Comparison of ENCODE assay signal across 9 cellular contexts in genomic region chr6:82144007-82144851, GRCh38.
DNase-seq lines count a peak whose midpoint lies in the region; ATAC-seq and TF ChIP-seq lines count a peak whose summit lies in the region.
"Had no signal": no experiment of that assay in that cellular context is flagged by ENCODE, and none has a peak within 500 bp of the region (broad histone marks: within the 10 kb centered on the region; RNA-seq: fewer than 3 reads in every experiment).

No MANE protein-coding gene starts in this region.

- TF ChIP-seq CTCF in kidney epithelial cell (IDR thresholded peaks at IDR 0.05; ENCODE audit: insufficient read depth, low read length, poor library complexity, severe bottlenecking) (no peak), vagina (IDR thresholded peaks at IDR 0.05) (no peak)

- H3K4me3 Mint-ChIP-seq in activated T-helper 17 cell treated with anti-CD3 and anti-CD28 coated beads, Interleukin-2, amount 50 U/mL, for 72 hours = no peak overlapping the region
- H3K4me3 Mint-ChIP-seq: IgD-negative memory B cell had no signal

- no peaks in the 10 kb centered on the region for H3K9me3 Mint-ChIP-seq in activated T-helper 17 cell treated with anti-CD3 and anti-CD28 coated beads, Interleukin-2, amount 50 U/mL, for 72 hours
- H3K9me3 Mint-ChIP-seq: IgD-negative memory B cell had no signal

- peaks cover 17% of the 10 kb centered on the region for H3K4me1 ChIP-seq in vagina

- no peaks in the 10 kb centered on the region for H3K9me3 ChIP-seq in vagina

- H3K27me3 ChIP-seq in kidney epithelial cell (ENCODE audit: control insufficient read depth, insufficient read depth, low read length) (no peaks in the 10 kb centered on the region), vagina (no peaks in the 10 kb centered on the region)

- peak overlapping the region; percentile 60 for H3K27ac ChIP-seq in vagina

- H3K36me3 Mint-ChIP-seq in activated T-helper 17 cell treated with anti-CD3 and anti-CD28 coated beads, Interleukin-2, amount 50 U/mL, for 72 hours (ENCODE audit: low read depth) = no peaks in the 10 kb centered on the region
- H3K36me3 Mint-ChIP-seq: IgD-negative memory B cell had no signal

- H3K27me3 Mint-ChIP-seq in activated T-helper 17 cell treated with anti-CD3 and anti-CD28 coated beads, Interleukin-2, amount 50 U/mL, for 72 hours = no peaks in the 10 kb centered on the region
- H3K27me3 Mint-ChIP-seq: IgD-negative memory B cell had no signal

- in situ Hi-C loops in Caki2 (cut with HindIII; ENCODE audit: low pct_unique_long_range_greater_than_20kb, low sequenced_read_pairs) = no loop called here

- no peaks in the 10 kb centered on the region for H3K36me3 ChIP-seq in kidney epithelial cell (ENCODE audit: control insufficient read depth, insufficient read depth, low read length)
- H3K36me3 ChIP-seq in vagina = no peaks in the 10 kb centered on the region

- ATAC-seq in GM21360 (IDR thresholded peaks at IDR 0.05; ENCODE audit: unreplicated experiment) = peak; percentile 55
- peak; percentile 75 for ATAC-seq in HG03457 (IDR thresholded peaks at IDR 0.05; ENCODE audit: unreplicated experiment)
- ATAC-seq in activated T-helper 17 cell treated with anti-CD3 and anti-CD28 coated beads, Interleukin-2, amount 50 U/mL, for 72 hours (replicated peaks) = peak; percentile 86

- intact Hi-C loops in vagina (cut with DNase I) = no loop called here

- TF ChIP-seq POLR2A in vagina (IDR thresholded peaks at IDR 0.05) = no peak

- H3K27ac Mint-ChIP-seq in activated T-helper 17 cell treated with anti-CD3 and anti-CD28 coated beads, Interleukin-2, amount 50 U/mL, for 72 hours = no peak overlapping the region
- H3K27ac Mint-ChIP-seq: IgD-negative memory B cell had no signal

- peaks cover 4% of the 10 kb centered on the region for H3K4me1 Mint-ChIP-seq in activated T-helper 17 cell treated with anti-CD3 and anti-CD28 coated beads, Interleukin-2, amount 50 U/mL, for 72 hours

- H3K4me3 ChIP-seq in kidney epithelial cell (ENCODE audit: low read depth, low read length) = no peak overlapping the region
- no peak overlapping the region for H3K4me3 ChIP-seq in vagina

- DNase-seq in Caki2 (ENCODE audit: low read depth) = peak; percentile 98
- peak; percentile 99 for DNase-seq in kidney epithelial cell (ENCODE audit: low read depth)
- DNase-seq in vagina (ENCODE audit: extremely low spot score in 2 of 2) = no peak
- no peak for DNase-seq in NCI-H2107 (lab: John Stamatoyannopoulos, UW)
- DNase-seq in UCSD-AML1 (lab: John Stamatoyannopoulos, UW; ENCODE audit: unreplicated experiment) = no peak

Comparison
In these comparisons a context has a peak if more than half of its experiments do, and no peak if none do; other contexts are left out.
1. DNase-seq: peak in Caki2 (single experiment) and kidney epithelial cell (single experiment); none in vagina (0 of 2), NCI-H2107 (single experiment) and UCSD-AML1 (single experiment).
2. Peak in every context shown above with its lines, with median percentiles within 50 percentile points of each other: ATAC-seq.